In genomic region chr5:39423331-39423751, GRCh38 we compare ENCODE assay signal across 1 cellular context.
TF ChIP-seq lines count a peak whose summit lies in the region.

No MANE protein-coding gene starts in this region.

TF ChIP-seq in GM23338, 12 proteins besides CTCF, POLR2A, EP300 and RAD21:
- TF ChIP-seq, protein P1, sequence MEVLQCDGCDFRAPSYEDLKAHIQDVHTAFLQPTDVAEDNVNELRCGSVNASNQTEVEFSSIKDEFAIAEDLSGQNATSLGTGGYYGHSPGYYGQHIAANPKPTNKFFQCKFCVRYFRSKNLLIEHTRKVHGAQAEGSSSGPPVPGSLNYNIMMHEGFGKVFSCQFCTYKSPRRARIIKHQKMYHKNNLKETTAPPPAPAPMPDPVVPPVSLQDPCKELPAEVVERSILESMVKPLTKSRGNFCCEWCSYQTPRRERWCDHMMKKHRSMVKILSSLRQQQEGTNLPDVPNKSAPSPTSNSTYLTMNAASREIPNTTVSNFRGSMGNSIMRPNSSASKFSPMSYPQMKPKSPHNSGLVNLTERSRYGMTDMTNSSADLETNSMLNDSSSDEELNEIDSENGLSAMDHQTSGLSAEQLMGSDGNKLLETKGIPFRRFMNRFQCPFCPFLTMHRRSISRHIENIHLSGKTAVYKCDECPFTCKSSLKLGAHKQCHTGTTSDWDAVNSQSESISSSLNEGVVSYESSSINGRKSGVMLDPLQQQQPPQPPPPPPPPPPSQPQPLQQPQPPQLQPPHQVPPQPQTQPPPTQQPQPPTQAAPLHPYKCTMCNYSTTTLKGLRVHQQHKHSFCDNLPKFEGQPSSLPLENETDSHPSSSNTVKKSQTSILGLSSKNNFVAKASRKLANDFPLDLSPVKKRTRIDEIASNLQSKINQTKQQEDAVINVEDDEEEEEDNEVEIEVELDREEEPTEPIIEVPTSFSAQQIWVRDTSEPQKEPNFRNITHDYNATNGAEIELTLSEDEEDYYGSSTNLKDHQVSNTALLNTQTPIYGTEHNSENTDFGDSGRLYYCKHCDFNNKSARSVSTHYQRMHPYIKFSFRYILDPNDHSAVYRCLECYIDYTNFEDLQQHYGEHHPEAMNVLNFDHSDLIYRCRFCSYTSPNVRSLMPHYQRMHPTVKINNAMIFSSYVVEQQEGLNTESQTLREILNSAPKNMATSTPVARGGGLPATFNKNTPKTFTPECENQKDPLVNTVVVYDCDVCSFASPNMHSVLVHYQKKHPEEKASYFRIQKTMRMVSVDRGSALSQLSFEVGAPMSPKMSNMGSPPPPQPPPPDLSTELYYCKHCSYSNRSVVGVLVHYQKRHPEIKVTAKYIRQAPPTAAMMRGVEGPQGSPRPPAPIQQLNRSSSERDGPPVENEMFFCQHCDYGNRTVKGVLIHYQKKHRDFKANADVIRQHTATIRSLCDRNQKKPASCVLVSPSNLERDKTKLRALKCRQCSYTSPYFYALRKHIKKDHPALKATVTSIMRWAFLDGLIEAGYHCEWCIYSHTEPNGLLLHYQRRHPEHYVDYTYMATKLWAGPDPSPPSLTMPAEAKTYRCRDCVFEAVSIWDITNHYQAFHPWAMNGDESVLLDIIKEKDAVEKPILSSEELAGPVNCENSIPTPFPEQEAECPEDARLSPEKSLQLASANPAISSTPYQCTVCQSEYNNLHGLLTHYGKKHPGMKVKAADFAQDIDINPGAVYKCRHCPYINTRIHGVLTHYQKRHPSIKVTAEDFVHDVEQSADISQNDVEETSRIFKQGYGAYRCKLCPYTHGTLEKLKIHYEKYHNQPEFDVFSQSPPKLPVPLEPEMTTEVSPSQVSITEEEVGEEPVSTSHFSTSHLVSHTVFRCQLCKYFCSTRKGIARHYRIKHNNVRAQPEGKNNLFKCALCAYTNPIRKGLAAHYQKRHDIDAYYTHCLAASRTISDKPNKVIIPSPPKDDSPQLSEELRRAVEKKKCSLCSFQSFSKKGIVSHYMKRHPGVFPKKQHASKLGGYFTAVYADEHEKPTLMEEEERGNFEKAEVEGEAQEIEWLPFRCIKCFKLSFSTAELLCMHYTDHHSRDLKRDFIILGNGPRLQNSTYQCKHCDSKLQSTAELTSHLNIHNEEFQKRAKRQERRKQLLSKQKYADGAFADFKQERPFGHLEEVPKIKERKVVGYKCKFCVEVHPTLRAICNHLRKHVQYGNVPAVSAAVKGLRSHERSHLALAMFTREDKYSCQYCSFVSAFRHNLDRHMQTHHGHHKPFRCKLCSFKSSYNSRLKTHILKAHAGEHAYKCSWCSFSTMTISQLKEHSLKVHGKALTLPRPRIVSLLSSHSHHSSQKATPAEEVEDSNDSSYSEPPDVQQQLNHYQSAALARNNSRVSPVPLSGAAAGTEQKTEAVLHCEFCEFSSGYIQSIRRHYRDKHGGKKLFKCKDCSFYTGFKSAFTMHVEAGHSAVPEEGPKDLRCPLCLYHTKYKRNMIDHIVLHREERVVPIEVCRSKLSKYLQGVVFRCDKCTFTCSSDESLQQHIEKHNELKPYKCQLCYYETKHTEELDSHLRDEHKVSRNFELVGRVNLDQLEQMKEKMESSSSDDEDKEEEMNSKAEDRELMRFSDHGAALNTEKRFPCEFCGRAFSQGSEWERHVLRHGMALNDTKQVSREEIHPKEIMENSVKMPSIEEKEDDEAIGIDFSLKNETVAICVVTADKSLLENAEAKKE (CRISPR knock-in tag; IDR thresholded peaks at IDR 0.05), result no peak
- TF ChIP-seq ZNF114 (CRISPR knock-in tag; IDR thresholded peaks at IDR 0.05) (no peak), POLR2AphosphoS5 (IDR thresholded peaks at IDR 0.05; ENCODE audit: low read depth) (no peak), ZNF331 (CRISPR knock-in tag; IDR thresholded peaks at IDR 0.05; ENCODE audit: low read depth) (no peak), NANOG (IDR thresholded peaks at IDR 0.05; ENCODE audit: borderline replicate concordance) (no peak), STAT1 (IDR thresholded peaks at IDR 0.05; ENCODE audit: unreplicated experiment) (no peak), EZH2 (IDR thresholded peaks at IDR 0.05; ENCODE audit: low read depth, unreplicated experiment) (no peak), REST (IDR thresholded peaks at IDR 0.05; ENCODE audit: unreplicated experiment) (no peak), ETS1 (IDR thresholded peaks at IDR 0.05) (no peak), EZH2phosphoT487 (IDR thresholded peaks at IDR 0.05; ENCODE audit: unreplicated experiment) (no peak), JUNB (IDR thresholded peaks at IDR 0.05; ENCODE audit: unreplicated experiment) (no peak), CREB1 (CRISPR knock-in tag; IDR thresholded peaks at IDR 0.05; ENCODE audit: low read depth) (no peak)
